7 cellular contexts compared by ENCODE assay signal in the genomic region with DNA sequence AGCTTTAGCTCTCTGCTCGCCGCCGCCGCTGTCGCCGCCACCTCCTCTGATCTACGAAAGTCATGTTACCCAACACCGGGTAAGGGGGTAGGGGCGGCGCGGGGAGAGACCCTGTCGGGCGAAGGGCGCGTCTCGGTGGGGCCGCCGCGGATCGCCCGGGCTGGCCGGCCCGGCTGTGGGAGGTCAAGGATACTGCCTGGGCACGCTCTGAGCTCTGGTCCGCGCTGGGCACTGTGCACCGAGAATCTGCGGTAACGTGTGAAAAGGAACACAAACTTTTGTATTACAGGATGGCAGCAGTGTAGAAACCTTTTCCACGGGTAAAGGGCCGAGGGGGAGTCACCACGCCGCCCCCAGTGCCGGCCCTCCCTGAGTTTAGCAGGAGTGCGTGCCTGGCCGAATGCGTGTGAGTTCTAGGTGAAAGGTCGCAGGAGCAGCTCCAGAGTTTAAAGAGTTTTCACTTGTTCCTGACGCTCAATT. TPM values are rescaled to one million over a fixed set of nuclear protein-coding genes. Genes with fewer than 3 reads are reported as not detected.
DNase-seq lines count a peak whose midpoint lies in the region; ATAC-seq and TF ChIP-seq lines count a peak whose summit lies in the region.

A gene (plus strand): TSS at position 7 of the 480 bp plus-strand sequence. CDS start 56 bp downstream, at position 63.

- TF ChIP-seq CTCF in HEK293 (tag by site-specific recombination; IDR thresholded peaks at IDR 0.05) (no peak), NB4 (IDR thresholded peaks at IDR 0.05; ENCODE audit: low read depth, low read length) (no peak), astrocyte of the cerebellum (IDR thresholded peaks at IDR 0.05; ENCODE audit: low read depth, low read length, missing control alignments) (no peak)

- H3K4me2 ChIP-seq in skeletal muscle satellite cell (ENCODE audit: low read length) = peak within 1 kb of the TSS; percentile 91

- H3K9ac ChIP-seq in skeletal muscle satellite cell (ENCODE audit: low read depth, low read length) = peak within 1 kb of the TSS; percentile 91

- POLR2A ChIA-PET in HEK293 (lab: Yijun Ruan, JAX) = interaction anchor here (0.5 to 3.3 kb wide), 33 partner anchors 8 to 841 kb away, joined by 3 to 27 read pairs (median 4); a partner anchor contains a TSS

- H3K36me3 ChIP-seq in HEK293 (ENCODE audit: control insufficient read depth in 2 of 2, insufficient read depth in 1 of 2, low read length in 2 of 2) (no peaks in the 10 kb centered on the region), skeletal muscle satellite cell (ENCODE audit: insufficient read depth, low read length) (peaks cover 4% of the 10 kb centered on the region)

- DNase-seq in NB4 (ENCODE audit: low read depth) (peak; percentile 56), astrocyte of the cerebellum (ENCODE audit: low read depth) (no peak)

- H3K27ac ChIP-seq in HEK293 (ENCODE audit: extremely low read depth, low read depth, low read length) = peak within 1 kb of the TSS; percentile 95

- no peaks in the 10 kb centered on the region for H3K9me3 ChIP-seq in HEK293 (ENCODE audit: control insufficient read depth, insufficient read depth, low read depth, low read length)
- H3K9me3 ChIP-seq in skeletal muscle satellite cell (replicated peaks; ENCODE audit: low read length) = no peaks in the 10 kb centered on the region

- H3K27me3 ChIP-seq in skeletal muscle satellite cell (ENCODE audit: control insufficient read depth, insufficient read depth, low read length) = no peaks in the 10 kb centered on the region

- in situ Hi-C loops in astrocyte of the cerebellum (cut with HindIII; ENCODE audit: low sequenced_read_pairs) = no loop called here

- CTCF ChIA-PET in HEK293 (lab: Yijun Ruan, JAX) = interaction anchor here (0.6 to 5.0 kb wide), 6 partner anchors 8 to 63 kb away, joined by 3 to 25 read pairs (median 4); a partner anchor contains a TSS

- H3K4me3 ChIP-seq in HEK293 (ENCODE audit: low read depth, low read length) (peak within 1 kb of the TSS; percentile 89), NB4 (ENCODE audit: low read depth, low read length) (peak within 1 kb of the TSS; percentile 94), astrocyte of the cerebellum (ENCODE audit: low read depth, low read length) (peak within 1 kb of the TSS; percentile 56), iPS-11a (ENCODE audit: low read depth, low read length) (peak within 1 kb of the TSS; percentile 87), skeletal muscle satellite cell (ENCODE audit: low read length) (peak within 1 kb of the TSS; percentile 87)

- ATAC-seq in GM18520 (IDR thresholded peaks at IDR 0.05; ENCODE audit: unreplicated experiment) (peak; percentile 2), HG02938 (IDR thresholded peaks at IDR 0.05; ENCODE audit: unreplicated experiment) (no peak)

- TF ChIP-seq POLR2A in NB4 (IDR thresholded peaks at IDR 0.05; ENCODE audit: extremely low read depth, insufficient read length) = peak; percentile 14

- no peaks in the 10 kb centered on the region for H3K4me1 ChIP-seq in HEK293 (ENCODE audit: control insufficient read depth, insufficient read depth, low read length)
- peaks cover 25% of the 10 kb centered on the region for H3K4me1 ChIP-seq in skeletal muscle satellite cell (ENCODE audit: control insufficient read depth, insufficient read depth, low read length)

TF ChIP-seq in HEK293, 187 proteins besides CTCF, POLR2A, EP300 and RAD21:
- peak; percentile 12; the same call in 1 of the 2 replicates for TF ChIP-seq ZNF341 (tag by site-specific recombination; IDR thresholded peaks at IDR 0.05; ENCODE audit: low read depth)
- peak; percentile 7; the same call in 1 of the 2 replicates for TF ChIP-seq ZFHX2 (tag by site-specific recombination; conservative IDR thresholded peaks at IDR 0.05)
- TF ChIP-seq ZNF660 (tag by site-specific recombination; IDR thresholded peaks at IDR 0.05) = no peak
- TF ChIP-seq ZNF155 (tag by site-specific recombination; IDR thresholded peaks at IDR 0.05) = no peak
- peak; percentile 60 for TF ChIP-seq KLF8 (tag by site-specific recombination; IDR thresholded peaks at IDR 0.05)
- peak; percentile 3; the same call in 1 of the 2 replicates for TF ChIP-seq KLF10 (tag by site-specific recombination; IDR thresholded peaks at IDR 0.05)
- 0 out of 2 replicates have a peak, but pooled peaks have one; percentile 42 for TF ChIP-seq ZBTB20 (tag by site-specific recombination; IDR thresholded peaks at IDR 0.05)
- TF ChIP-seq, protein P1, sequence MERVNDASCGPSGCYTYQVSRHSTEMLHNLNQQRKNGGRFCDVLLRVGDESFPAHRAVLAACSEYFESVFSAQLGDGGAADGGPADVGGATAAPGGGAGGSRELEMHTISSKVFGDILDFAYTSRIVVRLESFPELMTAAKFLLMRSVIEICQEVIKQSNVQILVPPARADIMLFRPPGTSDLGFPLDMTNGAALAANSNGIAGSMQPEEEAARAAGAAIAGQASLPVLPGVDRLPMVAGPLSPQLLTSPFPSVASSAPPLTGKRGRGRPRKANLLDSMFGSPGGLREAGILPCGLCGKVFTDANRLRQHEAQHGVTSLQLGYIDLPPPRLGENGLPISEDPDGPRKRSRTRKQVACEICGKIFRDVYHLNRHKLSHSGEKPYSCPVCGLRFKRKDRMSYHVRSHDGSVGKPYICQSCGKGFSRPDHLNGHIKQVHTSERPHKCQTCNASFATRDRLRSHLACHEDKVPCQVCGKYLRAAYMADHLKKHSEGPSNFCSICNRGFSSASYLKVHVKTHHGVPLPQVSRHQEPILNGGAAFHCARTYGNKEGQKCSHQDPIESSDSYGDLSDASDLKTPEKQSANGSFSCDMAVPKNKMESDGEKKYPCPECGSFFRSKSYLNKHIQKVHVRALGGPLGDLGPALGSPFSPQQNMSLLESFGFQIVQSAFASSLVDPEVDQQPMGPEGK (tag by site-specific recombination; IDR thresholded peaks at IDR 0.05) = peak; percentile 47
- peak; percentile 32; the same call in 1 of the 2 replicates for TF ChIP-seq KLF16 (tag by site-specific recombination; IDR thresholded peaks at IDR 0.05)
- 0 out of 2 replicates have a peak, but pooled peaks have one; percentile 21 for TF ChIP-seq GLIS1 (tag by site-specific recombination; IDR thresholded peaks at IDR 0.05)
- TF ChIP-seq, protein P2, sequence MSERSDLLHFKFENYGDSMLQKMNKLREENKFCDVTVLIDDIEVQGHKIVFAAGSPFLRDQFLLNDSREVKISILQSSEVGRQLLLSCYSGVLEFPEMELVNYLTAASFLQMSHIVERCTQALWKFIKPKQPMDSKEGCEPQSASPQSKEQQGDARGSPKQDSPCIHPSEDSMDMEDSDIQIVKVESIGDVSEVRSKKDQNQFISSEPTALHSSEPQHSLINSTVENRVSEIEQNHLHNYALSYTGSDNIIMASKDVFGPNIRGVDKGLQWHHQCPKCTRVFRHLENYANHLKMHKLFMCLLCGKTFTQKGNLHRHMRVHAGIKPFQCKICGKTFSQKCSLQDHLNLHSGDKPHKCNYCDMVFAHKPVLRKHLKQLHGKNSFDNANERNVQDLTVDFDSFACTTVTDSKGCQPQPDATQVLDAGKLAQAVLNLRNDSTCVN (tag by site-specific recombination; optimal IDR thresholded peaks at IDR 0.05) = peak; percentile 73
- TF ChIP-seq ZNF239 (tag by site-specific recombination; IDR thresholded peaks at IDR 0.05) = no peak
- no peak for TF ChIP-seq ZNF426 (tag by site-specific recombination; IDR thresholded peaks at IDR 0.05)
- TF ChIP-seq, protein P3, sequence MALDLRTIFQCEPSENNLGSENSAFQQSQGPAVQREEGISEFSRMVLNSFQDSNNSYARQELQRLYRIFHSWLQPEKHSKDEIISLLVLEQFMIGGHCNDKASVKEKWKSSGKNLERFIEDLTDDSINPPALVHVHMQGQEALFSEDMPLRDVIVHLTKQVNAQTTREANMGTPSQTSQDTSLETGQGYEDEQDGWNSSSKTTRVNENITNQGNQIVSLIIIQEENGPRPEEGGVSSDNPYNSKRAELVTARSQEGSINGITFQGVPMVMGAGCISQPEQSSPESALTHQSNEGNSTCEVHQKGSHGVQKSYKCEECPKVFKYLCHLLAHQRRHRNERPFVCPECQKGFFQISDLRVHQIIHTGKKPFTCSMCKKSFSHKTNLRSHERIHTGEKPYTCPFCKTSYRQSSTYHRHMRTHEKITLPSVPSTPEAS (tag by site-specific recombination; IDR thresholded peaks at IDR 0.05) = no peak
- TF ChIP-seq PRDM1 (tag by site-specific recombination; IDR thresholded peaks at IDR 0.05) = no peak
- no peak for TF ChIP-seq ZFP3 (tag by site-specific recombination; IDR thresholded peaks at IDR 0.05; ENCODE audit: low read depth)
- peak; percentile 81 for TF ChIP-seq ZNF335 (tag by site-specific recombination; conservative IDR thresholded peaks at IDR 0.05)
- 0 out of 2 replicates have a peak, but pooled peaks have one; percentile 36 for TF ChIP-seq KLF9 (tag by site-specific recombination; IDR thresholded peaks at IDR 0.05; ENCODE audit: low read depth)
- peak; percentile 89 for TF ChIP-seq GLIS2 (tag by site-specific recombination; IDR thresholded peaks at IDR 0.05)
- peak; percentile 25; the same call in 1 of the 2 replicates for TF ChIP-seq SP3 (tag by site-specific recombination; IDR thresholded peaks at IDR 0.05)
- TF ChIP-seq, protein P4, sequence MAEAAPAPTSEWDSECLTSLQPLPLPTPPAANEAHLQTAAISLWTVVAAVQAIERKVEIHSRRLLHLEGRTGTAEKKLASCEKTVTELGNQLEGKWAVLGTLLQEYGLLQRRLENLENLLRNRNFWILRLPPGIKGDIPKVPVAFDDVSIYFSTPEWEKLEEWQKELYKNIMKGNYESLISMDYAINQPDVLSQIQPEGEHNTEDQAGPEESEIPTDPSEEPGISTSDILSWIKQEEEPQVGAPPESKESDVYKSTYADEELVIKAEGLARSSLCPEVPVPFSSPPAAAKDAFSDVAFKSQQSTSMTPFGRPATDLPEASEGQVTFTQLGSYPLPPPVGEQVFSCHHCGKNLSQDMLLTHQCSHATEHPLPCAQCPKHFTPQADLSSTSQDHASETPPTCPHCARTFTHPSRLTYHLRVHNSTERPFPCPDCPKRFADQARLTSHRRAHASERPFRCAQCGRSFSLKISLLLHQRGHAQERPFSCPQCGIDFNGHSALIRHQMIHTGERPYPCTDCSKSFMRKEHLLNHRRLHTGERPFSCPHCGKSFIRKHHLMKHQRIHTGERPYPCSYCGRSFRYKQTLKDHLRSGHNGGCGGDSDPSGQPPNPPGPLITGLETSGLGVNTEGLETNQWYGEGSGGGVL (tag by site-specific recombination; IDR thresholded peaks at IDR 0.05) = peak; percentile 41; the same call in 1 of the 2 replicates

RNA-seq across cellular contexts. Expression of the gene that starts here (rescaled TPM):
- 36.7 and 47.4 TPM in 2 replicates for total RNA-seq in skeletal muscle satellite cell (2012; rRNA removed)
